ENCODE assay signal across 9 cellular contexts in the genomic region with DNA sequence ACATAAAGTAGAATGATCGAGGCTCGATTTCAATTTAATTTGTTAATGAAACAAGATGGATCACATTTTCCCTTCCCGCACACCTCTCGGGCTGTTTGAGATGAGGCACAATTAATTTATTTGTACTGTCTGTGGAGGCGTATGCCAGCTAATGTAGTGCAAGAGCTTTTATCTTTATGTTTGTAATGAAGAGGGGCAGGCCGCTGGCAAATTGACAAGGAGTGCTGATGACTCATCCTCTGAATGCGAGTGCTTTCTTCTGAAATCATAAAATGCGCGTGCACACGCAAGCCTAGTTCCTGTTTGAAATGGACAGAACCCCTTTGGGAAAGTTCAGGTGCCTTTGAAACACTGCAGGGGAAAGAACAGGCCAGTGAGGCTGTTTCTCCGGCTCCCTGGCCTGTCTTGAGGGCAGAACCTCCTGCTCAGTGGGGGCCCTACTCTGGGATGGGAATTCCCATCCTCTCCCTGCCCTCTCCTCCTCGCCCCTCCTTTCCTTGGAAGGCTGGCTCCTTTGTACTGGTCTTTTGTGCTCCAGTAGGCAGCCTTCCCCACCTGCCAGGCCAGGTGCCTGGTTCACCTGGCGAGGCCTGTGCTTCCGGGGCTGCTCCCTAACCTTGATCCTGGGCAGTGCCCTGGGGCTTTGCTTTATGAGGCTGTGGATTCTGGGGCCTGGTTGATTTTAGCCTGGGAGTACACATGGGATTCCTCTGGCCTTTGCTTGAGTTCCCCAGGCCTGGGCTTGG. TPM values are rescaled to one million over a fixed set of nuclear protein-coding genes. Genes with fewer than 3 reads are reported as not detected.
A peak's percentile ranks its signal among the peaks of the same experiment; 100 is the strongest.
DNase-seq lines count a peak whose midpoint lies in the region; ATAC-seq and TF ChIP-seq lines count a peak whose summit lies in the region.
"Had no signal": no experiment of that assay in that cellular context is flagged by ENCODE, and none has a peak within 500 bp of the region (broad histone marks: within the 10 kb centered on the region; RNA-seq: fewer than 3 reads in every experiment).

No MANE protein-coding gene starts in this region.

- TF ChIP-seq CTCF in astrocyte of the spinal cord (IDR thresholded peaks at IDR 0.05; ENCODE audit: low read depth, low read length) (no peak), thoracic aorta (IDR thresholded peaks at IDR 0.05) (no peak)

- in situ Hi-C loops in astrocyte of the spinal cord (cut with HindIII; ENCODE audit: low sequenced_read_pairs), result no loop called here

- no peak overlapping the region for H3K27ac ChIP-seq in thoracic aorta
- H3K27ac ChIP-seq: HL-60 had no signal

- peaks cover 6 to 34% of the 10 kb centered on the region in 2 donors for H3K4me1 ChIP-seq in thoracic aorta (ENCODE audit: control insufficient read depth in 1 of 2, low read depth in 2 of 2)

- no peaks in the 10 kb centered on the region for H3K27me3 ChIP-seq in thoracic aorta (replicated peaks; ENCODE audit: insufficient read depth)

- no peaks in the 10 kb centered on the region for H3K9me3 ChIP-seq in thoracic aorta

- ATAC-seq in thoracic aorta (ENCODE audit: insufficient number of reproducible peaks, low FRiP score, low read depth), result no peak
- no peak for ATAC-seq in GM18511 (IDR thresholded peaks at IDR 0.05; ENCODE audit: unreplicated experiment)
- no peak for ATAC-seq in GM19463 (IDR thresholded peaks at IDR 0.05; ENCODE audit: unreplicated experiment)

- H3K4me3 ChIP-seq in astrocyte of the spinal cord (ENCODE audit: low read depth, low read length) (no peak overlapping the region), thoracic aorta (no peak overlapping the region)

- no peaks in the 10 kb centered on the region for H3K36me3 ChIP-seq in thoracic aorta

- DNase-seq in Daoy (ENCODE audit: low read depth) (peak; percentile 92), NCI-H2029 (lab: John Stamatoyannopoulos, UW) (peak; percentile 96), astrocyte of the spinal cord (ENCODE audit: low read depth, low spot score) (peak; percentile 94), iPS-NIHi7 (ENCODE audit: extremely low spot score) (peak; percentile 84), thoracic aorta (ENCODE audit: low spot score) (peak; percentile 12), hippocampal formation (lab: John Stamatoyannopoulos, UW) (no peak)

RNA-seq across cellular contexts. Expression of gene TEAD1, which starts 50.3 kb away (rescaled TPM):
- 37.2 and 55.4 TPM in 2 replicates for total RNA-seq in Daoy (2014; rRNA removed; shearing (Covaris generic))
- 100 to 1,000 TPM in 1 of 2 donors, 10 to 100 TPM in 1; 57.3 to 164 TPM for total RNA-seq in thoracic aorta

Comparison
In these comparisons a context has a peak if more than half of its experiments do, and no peak if none do; other contexts are left out.
1. DNase-seq: peak in Daoy (single experiment), NCI-H2029 (single experiment), astrocyte of the spinal cord (single experiment), iPS-NIHi7 (single experiment) and thoracic aorta (single experiment); none in hippocampal formation (0 of 2).